8 cellular contexts compared by ENCODE assay signal in genomic region chr5:7856855-7857254, GRCh38. TPM values are rescaled to one million over a fixed set of nuclear protein-coding genes. Genes with fewer than 3 reads are reported as not detected.
DNase-seq lines count a peak whose midpoint lies in the region; ATAC-seq, FAIRE-seq and TF ChIP-seq lines count a peak whose summit lies in the region.

No MANE protein-coding gene starts in this region.

- no peak overlapping the region for H2AFZ ChIP-seq in DND-41 (ENCODE audit: low read depth, low read length)

- H4K20me1 ChIP-seq in DND-41 (ENCODE audit: insufficient read depth, low read length): no peaks in the 10 kb centered on the region

- H3K79me2 ChIP-seq in DND-41 (ENCODE audit: insufficient read depth, low read length): no peaks in the 10 kb centered on the region

- FAIRE-seq in urothelium cell line (lab: Jason Lieb, UNC): no peak

- TF ChIP-seq CTCF in DND-41 (IDR thresholded peaks at IDR 0.05; ENCODE audit: borderline replicate concordance, extremely low read depth, low read length, poor library complexity, severe bottlenecking): peak; percentile 72
- peak; percentile 76 to 87 for TF ChIP-seq CTCF in brain (conservative IDR thresholded peaks at IDR 0.05)

- H3K9ac ChIP-seq in DND-41 (ENCODE audit: low read depth, low read length): no peak overlapping the region

- no peak overlapping the region for H3K4me3 ChIP-seq in DND-41 (ENCODE audit: low read depth in 1 of 2, low read length in 2 of 2)

- H3K4me2 ChIP-seq in DND-41 (ENCODE audit: insufficient read depth, low read length): no peak overlapping the region

- H3K9me3 ChIP-seq in DND-41 (ENCODE audit: insufficient read depth, low read length, severe bottlenecking): no peaks in the 10 kb centered on the region

- peaks cover 0 to 8% (median 3%) of the 10 kb centered on the region in 5 experiments for H3K9me3 Mint-ChIP-seq in brain

- H3K4me1 Mint-ChIP-seq in brain: peaks cover 9% of the 10 kb centered on the region

- peaks cover 2% of the 10 kb centered on the region for H3K27me3 Mint-ChIP-seq in brain

- peak overlapping the region in 2 of 5 experiments; percentile 15 to 19 for H3K4me3 Mint-ChIP-seq in brain

- no peak overlapping the region for H3K27ac ChIP-seq in DND-41 (ENCODE audit: low read length)

- H3K27ac Mint-ChIP-seq in brain: peak overlapping the region in 3 of 5 experiments; percentile 0 to 41 (median 12)

- peaks cover 33% of the 10 kb centered on the region for H3K36me3 ChIP-seq in DND-41 (ENCODE audit: insufficient read depth, low read length)

- peaks cover 14% of the 10 kb centered on the region for H3K36me3 Mint-ChIP-seq in brain

- DNase-seq in DND-41 (peak; percentile 42), NCI-H82 (lab: John Stamatoyannopoulos, UW) (peak; percentile 65), kidney glomerular epithelial cell (lab: John Stamatoyannopoulos, UW) (peak; percentile 75), urothelium cell line (ENCODE audit: low spot score) (peak; percentile 57), mucosa of gallbladder (ENCODE audit: low spot score) (no peak)

- no peaks in the 10 kb centered on the region for H3K4me1 ChIP-seq in DND-41 (ENCODE audit: insufficient read depth, low read length)

- ATAC-seq in DND-41 (ENCODE audit: insufficient read depth, low read depth) (peak; percentile 85), HG02759 (IDR thresholded peaks at IDR 0.05; ENCODE audit: unreplicated experiment) (peak; percentile 44), GM18519 (IDR thresholded peaks at IDR 0.05; ENCODE audit: low FRiP score, unreplicated experiment) (no peak)

- no peaks in the 10 kb centered on the region for H3K27me3 ChIP-seq in DND-41 (ENCODE audit: insufficient read depth, low read length, poor library complexity)

RNA-seq across cellular contexts. Expression of gene CFAP90, which starts 5.9 kb away (rescaled TPM):
- 8.7 TPM for polyA plus RNA-seq in brain (ENCODE audit: insufficient read depth, low read depth, low replicate concordance)
- not detected for total RNA-seq in mucosa of gallbladder

RNA-seq across cellular contexts. Expression of gene FASTKD3, which starts 12.0 kb away (rescaled TPM):
- 5.3 TPM for polyA plus RNA-seq in brain (ENCODE audit: insufficient read depth, low read depth, low replicate concordance)
- total RNA-seq in mucosa of gallbladder: 5.5 TPM

RNA-seq across cellular contexts. Expression of gene MTRR, which starts 12.1 kb away (rescaled TPM):
- polyA plus RNA-seq in brain (ENCODE audit: insufficient read depth, low read depth, low replicate concordance): 19.1 TPM
- total RNA-seq in mucosa of gallbladder: 42.9 TPM
